ENCODE assay signal across 15 cellular contexts in the genomic region with DNA sequence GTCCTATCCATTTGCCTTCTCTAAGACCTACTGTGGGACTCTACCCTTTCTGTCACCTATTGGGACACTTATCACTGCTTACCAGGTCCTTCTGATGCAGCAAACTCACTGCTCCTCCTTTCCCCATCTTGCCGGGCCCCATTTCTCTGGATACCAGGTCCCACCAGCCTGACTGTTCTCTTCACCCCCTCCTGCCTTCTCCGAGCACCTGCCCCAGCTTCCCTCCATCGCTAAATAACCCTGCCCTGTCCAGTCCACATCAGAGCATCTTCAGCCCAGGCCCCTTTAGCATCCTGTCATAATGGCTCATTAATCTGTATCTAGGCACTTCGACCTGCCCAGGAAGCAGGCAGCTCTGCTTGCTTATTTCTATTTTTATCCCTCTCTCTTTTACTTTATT.
DNase-seq lines count a peak whose midpoint lies in the region; ATAC-seq and TF ChIP-seq lines count a peak whose summit lies in the region.
"Had no signal": no experiment of that assay in that cellular context is flagged by ENCODE, and none has a peak within 500 bp of the region (broad histone marks: within the 10 kb centered on the region; RNA-seq: fewer than 3 reads in every experiment).

No MANE protein-coding gene starts in this region.

- H3K36me3 Mint-ChIP-seq in activated T-helper 17 cell treated with anti-CD3 and anti-CD28 coated beads, Interleukin-2, amount 50 U/mL, for 72 hours (ENCODE audit: low read depth), result no peaks in the 10 kb centered on the region
- no peaks in the 10 kb centered on the region for H3K36me3 Mint-ChIP-seq in stimulated activated memory B cell treated with anti-CD40 and anti-IgM and Interleukin-4, amounts not matched to agents 10 μg/mL and 1 μg/mL and 100 μg/mL, for 72 hours
- H3K36me3 Mint-ChIP-seq: CD14-positive monocyte; CD4-positive, alpha-beta memory T cell had no signal

- H3K27ac ChIP-seq in BLaER1 treated with 17β-estradiol and CSF1 and Interleukin-3, amounts not matched to agents 10 nM and 100 nM, result no peak overlapping the region
- H3K27ac ChIP-seq in lung (ENCODE audit: low read depth in 1 of 2, low read length in 1 of 2), result no peak overlapping the region
- H3K27ac ChIP-seq: GM23248 had no signal

- H3K4me1 Mint-ChIP-seq in activated T-helper 17 cell treated with anti-CD3 and anti-CD28 coated beads, Interleukin-2, amount 50 U/mL, for 72 hours, result peaks cover 6% of the 10 kb centered on the region
- peaks cover 15% of the 10 kb centered on the region for H3K4me1 Mint-ChIP-seq in stimulated activated memory B cell treated with anti-CD40 and anti-IgM and Interleukin-4, amounts not matched to agents 10 μg/mL and 1 μg/mL and 100 μg/mL, for 72 hours
- H3K4me1 Mint-ChIP-seq: CD14-positive monocyte had no signal

- TF ChIP-seq CTCF in lung (IDR thresholded peaks at IDR 0.05; ENCODE audit: control extremely low read depth, extremely low read depth), result no peak

- no peak for ATAC-seq in activated T-helper 17 cell treated with anti-CD3 and anti-CD28 coated beads, Interleukin-2, amount 50 U/mL, for 72 hours (replicated peaks)
- no peak for ATAC-seq in lung (ENCODE audit: insufficient read depth, low FRiP score)
- no peak for ATAC-seq in stimulated activated memory B cell treated with anti-CD40 and anti-IgM and Interleukin-4, amounts not matched to agents 10 μg/mL and 1 μg/mL and 100 μg/mL, for 72 hours
- ATAC-seq in GM21526 (IDR thresholded peaks at IDR 0.05; ENCODE audit: low FRiP score, unreplicated experiment), result no peak

- WGBS in lung, 2 donors, result 68 to 83% methylated on average over 4 of the region's 4 CpGs

- peaks cover 3% of the 10 kb centered on the region for H3K27me3 Mint-ChIP-seq in activated T-helper 17 cell treated with anti-CD3 and anti-CD28 coated beads, Interleukin-2, amount 50 U/mL, for 72 hours
- no peaks in the 10 kb centered on the region for H3K27me3 Mint-ChIP-seq in stimulated activated memory B cell treated with anti-CD40 and anti-IgM and Interleukin-4, amounts not matched to agents 10 μg/mL and 1 μg/mL and 100 μg/mL, for 72 hours

- no peak overlapping the region for H3K4me3 Mint-ChIP-seq in activated T-helper 17 cell treated with anti-CD3 and anti-CD28 coated beads, Interleukin-2, amount 50 U/mL, for 72 hours
- H3K4me3 Mint-ChIP-seq in stimulated activated memory B cell treated with anti-CD40 and anti-IgM and Interleukin-4, amounts not matched to agents 10 μg/mL and 1 μg/mL and 100 μg/mL, for 72 hours, result no peak overlapping the region
- H3K4me3 Mint-ChIP-seq: CD14-positive monocyte; CD4-positive, alpha-beta memory T cell had no signal

- no peak overlapping the region for H3K9ac ChIP-seq in BLaER1 treated with 17β-estradiol and CSF1 and Interleukin-3, amounts not matched to agents 10 nM and 100 nM
- H3K9ac ChIP-seq: GM23248 had no signal

- no peaks in the 10 kb centered on the region for H3K36me3 ChIP-seq in BLaER1 treated with 17β-estradiol and CSF1 and Interleukin-3, amounts not matched to agents 10 nM and 100 nM
- no peaks in the 10 kb centered on the region for H3K36me3 ChIP-seq in lung (ENCODE audit: control insufficient read depth in 2 of 2, insufficient read depth in 2 of 2, low read length in 2 of 2)
- H3K36me3 ChIP-seq: BE2C, HAP-1 had no signal

- H3K4me2 ChIP-seq in BLaER1 treated with 17β-estradiol and CSF1 and Interleukin-3, amounts not matched to agents 10 nM and 100 nM, result peak overlapping the region in 9 of 11 experiments; percentile 5 to 58 (median 29); a peak in 12 of 22 replicates

- no peaks in the 10 kb centered on the region for H4K20me1 ChIP-seq in BLaER1 treated with 17β-estradiol and CSF1 and Interleukin-3, amounts not matched to agents 10 nM and 100 nM

- H3K9me3 Mint-ChIP-seq in activated T-helper 17 cell treated with anti-CD3 and anti-CD28 coated beads, Interleukin-2, amount 50 U/mL, for 72 hours, result no peaks in the 10 kb centered on the region
- no peaks in the 10 kb centered on the region for H3K9me3 Mint-ChIP-seq in stimulated activated memory B cell treated with anti-CD40 and anti-IgM and Interleukin-4, amounts not matched to agents 10 μg/mL and 1 μg/mL and 100 μg/mL, for 72 hours
- H3K9me3 Mint-ChIP-seq: CD14-positive monocyte; CD4-positive, alpha-beta memory T cell had no signal

- H3K9me3 ChIP-seq in BLaER1 treated with 17β-estradiol and CSF1 and Interleukin-3, amounts not matched to agents 10 nM and 100 nM (replicated peaks in 1 of 11), result no peaks in the 10 kb centered on the region
- H3K9me3 ChIP-seq in lung (ENCODE audit: control insufficient read depth in 2 of 2, insufficient read depth in 1 of 2, low read length in 1 of 2), result peaks cover 0 to 2% of the 10 kb centered on the region in 2 donors
- H3K9me3 ChIP-seq: BE2C, HAP-1 had no signal

- no peaks in the 10 kb centered on the region for H3K27me3 ChIP-seq in BLaER1 treated with 17β-estradiol and CSF1 and Interleukin-3, amounts not matched to agents 10 nM and 100 nM
- H3K27me3 ChIP-seq in lung (ENCODE audit: control insufficient read depth, insufficient read depth), result no peaks in the 10 kb centered on the region
- H3K27me3 ChIP-seq: BE2C had no signal

- peak; percentile 18 for DNase-seq in lung (ENCODE audit: low spot score)
- no peak for DNase-seq in head of caudate nucleus
- DNase-seq in HPDE6-E6E7 (ENCODE audit: extremely low spot score), result no peak
- DNase-seq: BE2C; CD4-positive, alpha-beta memory T cell; DMS153; DMS79 treated with DMSO at 0.1 percent for 48 hours; GF-D8; GM23248 had no signal

- H3K27ac Mint-ChIP-seq in activated T-helper 17 cell treated with anti-CD3 and anti-CD28 coated beads, Interleukin-2, amount 50 U/mL, for 72 hours, result peak overlapping the region; percentile 7
- peak overlapping the region; percentile 68 for H3K27ac Mint-ChIP-seq in stimulated activated memory B cell treated with anti-CD40 and anti-IgM and Interleukin-4, amounts not matched to agents 10 μg/mL and 1 μg/mL and 100 μg/mL, for 72 hours
- H3K27ac Mint-ChIP-seq: CD4-positive, alpha-beta memory T cell had no signal

- intact Hi-C loops in head of caudate nucleus (cut with DNase I), result no loop called here

- H3K4me3 ChIP-seq in BLaER1 treated with 17β-estradiol and CSF1 and Interleukin-3, amounts not matched to agents 10 nM and 100 nM, result no peak overlapping the region
- H3K4me3 ChIP-seq in lung, result no peak overlapping the region
- H3K4me3 ChIP-seq: GM23248, HAP-1 had no signal

- peaks cover 0 to 22% (median 11%) of the 10 kb centered on the region in 10 experiments; a peak in 12 of 20 replicates for H3K4me1 ChIP-seq in BLaER1 treated with 17β-estradiol and CSF1 and Interleukin-3, amounts not matched to agents 10 nM and 100 nM
- no peaks in the 10 kb centered on the region for H3K4me1 ChIP-seq in lung (ENCODE audit: control insufficient read depth in 2 of 2, insufficient read depth in 2 of 2, low read length in 2 of 2)
- H3K4me1 ChIP-seq: HAP-1 had no signal
